ENCODE assay signal across 12 cellular contexts in the genomic region with DNA sequence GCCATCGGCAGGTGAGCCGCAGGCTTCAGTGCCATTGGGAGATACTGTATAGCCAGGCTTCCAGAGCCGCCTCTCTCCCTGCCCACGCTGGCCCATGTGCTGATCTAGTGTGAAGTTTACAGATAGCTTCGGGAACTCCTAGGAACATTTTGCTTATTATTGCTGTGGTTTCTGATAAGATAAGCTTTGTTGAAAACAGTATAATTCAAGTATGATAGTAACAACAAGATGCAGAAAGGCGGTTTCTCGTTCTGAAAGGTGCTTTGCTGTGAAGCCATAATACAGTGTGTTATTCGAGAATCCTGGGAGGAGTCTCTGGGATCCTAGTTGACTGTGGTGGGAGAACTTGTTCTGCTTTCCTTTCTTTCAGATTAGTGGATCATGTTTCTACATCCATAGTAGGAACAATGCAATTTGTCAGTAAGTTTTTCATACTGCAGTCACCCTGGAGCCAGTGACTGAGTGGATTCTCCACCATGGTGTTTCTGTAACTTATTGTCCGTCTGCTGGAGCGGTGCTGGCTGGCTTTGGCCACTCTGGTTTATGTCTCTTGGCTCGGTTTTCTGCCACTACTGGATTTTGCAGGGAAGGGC. TPM values are rescaled to one million over a fixed set of nuclear protein-coding genes. Genes with fewer than 3 reads are reported as not detected.
DNase-seq lines count a peak whose midpoint lies in the region; ATAC-seq and TF ChIP-seq lines count a peak whose summit lies in the region.
"Had no signal": no experiment of that assay in that cellular context is flagged by ENCODE, and none has a peak within 500 bp of the region (broad histone marks: within the 10 kb centered on the region; RNA-seq: fewer than 3 reads in every experiment).

No MANE protein-coding gene starts in this region.

- H3K27ac ChIP-seq in stomach smooth muscle (ENCODE audit: low read length): peak overlapping the region; percentile 46
- H3K27ac ChIP-seq in mesendoderm (ENCODE audit: low read depth, low read length): no peak overlapping the region

- H3K56ac ChIP-seq in mesendoderm (ENCODE audit: low read length): no peak overlapping the region

- ATAC-seq in left colon: peak; percentile 42
- no peak for ATAC-seq in HG03354 (IDR thresholded peaks at IDR 0.05; ENCODE audit: poor library complexity, severe bottlenecking, unreplicated experiment)
- ATAC-seq: naive thymus-derived CD8-positive, alpha-beta T cell had no signal

- no peak overlapping the region for H2BK120ac ChIP-seq in mesendoderm (ENCODE audit: low read depth, low read length)

- TF ChIP-seq CTCF in brain (conservative IDR thresholded peaks at IDR 0.05): no peak

- no peaks in the 10 kb centered on the region for H3K27me3 ChIP-seq in stomach smooth muscle (ENCODE audit: control insufficient read depth in 1 of 2, insufficient read depth in 2 of 2, low read length in 2 of 2)
- H3K27me3 ChIP-seq in mesendoderm (ENCODE audit: insufficient read depth, low read length, poor library complexity): no peaks in the 10 kb centered on the region

- peak overlapping the region in 4 of 5 experiments; percentile 10 to 47 (median 16) for H3K4me3 Mint-ChIP-seq in brain
- H3K4me3 Mint-ChIP-seq: activated B cell treated with CpG ODN at 0.5 μM for 24 hours; naive thymus-derived CD8-positive, alpha-beta T cell had no signal

- peak overlapping the region in 1 of 2 donors; percentile 40 for H3K4me3 ChIP-seq in stomach smooth muscle (ENCODE audit: low read length in 2 of 2)
- no peak overlapping the region for H3K4me3 ChIP-seq in mesendoderm (ENCODE audit: low read length)

- peak overlapping the region; percentile 60 to 88 (median 84) for H3K27ac Mint-ChIP-seq in brain
- H3K27ac Mint-ChIP-seq: activated B cell treated with CpG ODN at 0.5 μM for 24 hours had no signal

- H3K9me3 Mint-ChIP-seq in brain: no peaks in the 10 kb centered on the region
- H3K9me3 Mint-ChIP-seq: activated B cell treated with CpG ODN at 0.5 μM for 24 hours; naive thymus-derived CD8-positive, alpha-beta T cell had no signal

- H3K27me3 Mint-ChIP-seq in brain: no peaks in the 10 kb centered on the region
- H3K27me3 Mint-ChIP-seq: activated B cell treated with CpG ODN at 0.5 μM for 24 hours; naive thymus-derived CD8-positive, alpha-beta T cell had no signal

- peaks cover 6% of the 10 kb centered on the region for H3K79me2 ChIP-seq in mesendoderm (ENCODE audit: control insufficient read depth, insufficient read depth, low read length)

- no peaks in the 10 kb centered on the region for H3K9me3 ChIP-seq in stomach smooth muscle (ENCODE audit: control insufficient read depth in 2 of 2, low read length in 2 of 2)

- H3K36me3 ChIP-seq in stomach smooth muscle (ENCODE audit: control insufficient read depth in 2 of 2, insufficient read depth in 2 of 2, low read length in 2 of 2): peaks cover 5 to 7% of the 10 kb centered on the region in 2 donors
- H3K36me3 ChIP-seq in mesendoderm (ENCODE audit: control insufficient read depth, insufficient read depth, low read length): no peaks in the 10 kb centered on the region

- no peak overlapping the region for H3K4ac ChIP-seq in mesendoderm (ENCODE audit: low read depth, low read length)

- H3K4me1 ChIP-seq in stomach smooth muscle (ENCODE audit: control insufficient read depth, insufficient read depth, low read length): peaks cover 16% of the 10 kb centered on the region
- peaks cover 14% of the 10 kb centered on the region for H3K4me1 ChIP-seq in mesendoderm (ENCODE audit: control insufficient read depth, low read depth, low read length)

- intact Hi-C loops in left colon (cut with DNase I, micrococcal nuclease): no loop called here

- no peak overlapping the region for H3K23ac ChIP-seq in mesendoderm (ENCODE audit: low read length)

- no peak overlapping the region for H3K4me2 ChIP-seq in mesendoderm (ENCODE audit: low read length)

- peaks cover 8% of the 10 kb centered on the region for H3K79me1 ChIP-seq in mesendoderm (ENCODE audit: low read length)

- no CpG with 5 or more reads among the region's 11 CpGs for WGBS in mesendoderm (ENCODE audit: extremely low coverage, insufficient coverage, low lambda C conversion rate)

- H3K18ac ChIP-seq in mesendoderm (ENCODE audit: low read length): no peak overlapping the region

- DNase-seq in LHCN-M2 (ENCODE audit: low read depth) (peak; percentile 46), left colon (no peak), mesendoderm (no peak), NCI-H446 (lab: John Stamatoyannopoulos, UW) (no peak), KBM-7 (no peak)
- DNase-seq: activated B cell treated with CpG ODN at 0.5 μM for 24 hours; cerebellar nuclear complex; naive thymus-derived CD8-positive, alpha-beta T cell; NCI-H1105 had no signal

- in situ Hi-C loops in KBM-7 (cut with MboI; ENCODE audit: low pct_unique_long_range_greater_than_20kb, low sequenced_read_pairs): no loop called here

- H3K36me3 Mint-ChIP-seq in brain: peaks cover 33% of the 10 kb centered on the region

- no peak overlapping the region for H4K8ac ChIP-seq in mesendoderm (ENCODE audit: low read depth, low read length)

- H2BK5ac ChIP-seq in mesendoderm (ENCODE audit: low read length): no peak overlapping the region

- H3K9ac ChIP-seq in stomach smooth muscle (ENCODE audit: low read length in 2 of 2) (peak overlapping the region in 1 of 2 donors; percentile 58), mesendoderm (ENCODE audit: low read length) (no peak overlapping the region)

- no peak overlapping the region for H2BK15ac ChIP-seq in mesendoderm (replicated peaks; ENCODE audit: low read depth)

- peaks cover 34% of the 10 kb centered on the region for H3K4me1 Mint-ChIP-seq in brain
- H3K4me1 Mint-ChIP-seq: activated B cell treated with CpG ODN at 0.5 μM for 24 hours had no signal

- no peak overlapping the region for H4K5ac ChIP-seq in mesendoderm (ENCODE audit: low read length)

- H2AK5ac ChIP-seq in mesendoderm (ENCODE audit: low read length): no peak overlapping the region

RNA-seq across cellular contexts. Expression of a gene that starts 31.5 kb away (rescaled TPM):
- total RNA-seq in LHCN-M2 (2014; rRNA removed) (44.1 and 61.6 TPM in 2 replicates), left colon (10 to 100 TPM; 21.2 to 23.2 TPM)
- polyA plus RNA-seq in LHCN-M2 (2012): 39.3 TPM
- 39.2 TPM for polyA plus RNA-seq in brain (ENCODE audit: insufficient read depth, low read depth, low replicate concordance)
- 14.0 TPM for polyA plus RNA-seq in mesendoderm (2013, experiment 1 of 2)
- polyA plus RNA-seq in mesendoderm (2013, experiment 2 of 2): 14.5 TPM

RNA-seq across cellular contexts. Expression of a gene that starts 55.3 kb away (rescaled TPM):
- total RNA-seq in LHCN-M2 (2014; rRNA removed) (18.8 and 22.6 TPM in 2 replicates), left colon (10 to 100 TPM; 60.6 to 61.8 TPM)
- 28.2 TPM for polyA plus RNA-seq in LHCN-M2 (2012)
- polyA plus RNA-seq in brain (ENCODE audit: insufficient read depth, low read depth, low replicate concordance): 7.7 TPM
- 10.0 TPM for polyA plus RNA-seq in mesendoderm (2013, experiment 1 of 2)
- polyA plus RNA-seq in mesendoderm (2013, experiment 2 of 2): 9.9 TPM

RNA-seq across cellular contexts. Expression of a gene that starts 60.0 kb away (rescaled TPM):
- total RNA-seq in LHCN-M2 (2014; rRNA removed) (142 and 186 TPM in 2 replicates), left colon (10 to 100 TPM; 38.4 to 39.1 TPM)
- 336 TPM for polyA plus RNA-seq in LHCN-M2 (2012)
- 61.3 TPM for polyA plus RNA-seq in brain (ENCODE audit: insufficient read depth, low read depth, low replicate concordance)
- 248 TPM for polyA plus RNA-seq in mesendoderm (2013, experiment 1 of 2)
- polyA plus RNA-seq in mesendoderm (2013, experiment 2 of 2): 246 TPM
